Comparison of ENCODE assay signal across 22 cellular contexts in the genomic region with DNA sequence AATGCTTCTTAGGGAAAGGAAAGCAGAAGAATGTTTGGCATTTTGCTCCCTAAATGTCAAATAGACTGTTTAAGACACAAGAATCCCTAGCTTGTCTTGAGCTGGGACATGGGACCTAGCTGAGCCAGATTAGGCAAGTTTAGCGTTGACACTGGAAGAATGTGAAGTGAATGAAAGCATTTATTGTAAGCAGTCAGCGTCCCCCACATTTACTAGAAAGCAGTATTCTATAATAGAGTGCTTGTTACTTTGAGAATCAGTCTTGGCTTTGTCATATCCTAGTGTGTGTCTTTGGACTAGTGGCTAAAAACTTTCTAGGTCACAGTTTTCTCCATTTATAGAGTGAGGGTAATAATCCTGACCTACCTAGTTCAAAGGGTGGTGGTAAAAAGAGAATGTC.
DNase-seq lines count a peak whose midpoint lies in the region; ATAC-seq and TF ChIP-seq lines count a peak whose summit lies in the region.
"Had no signal": no experiment of that assay in that cellular context is flagged by ENCODE, and none has a peak within 500 bp of the region (broad histone marks: within the 10 kb centered on the region; RNA-seq: fewer than 3 reads in every experiment).

No MANE protein-coding gene starts in this region.

- H3K4me1 ChIP-seq in right atrium auricular region: no peaks in the 10 kb centered on the region
- H3K4me1 ChIP-seq: BLaER1 treated with 17β-estradiol and CSF1 and Interleukin-3, amounts not matched to agents 10 nM and 100 nM had no signal

- H3K27ac ChIP-seq in right atrium auricular region: no peak overlapping the region
- H3K27ac ChIP-seq: 22Rv1; BLaER1 treated with 17β-estradiol and CSF1 and Interleukin-3, amounts not matched to agents 10 nM and 100 nM; PC-9; RWPE1 had no signal

- no peak for TF ChIP-seq CTCF in right atrium auricular region (IDR thresholded peaks at IDR 0.05)
- TF ChIP-seq CTCF in omental fat pad (IDR thresholded peaks at IDR 0.05): no peak

- H3K36me3 ChIP-seq in right atrium auricular region: no peaks in the 10 kb centered on the region
- H3K36me3 ChIP-seq: BLaER1 treated with 17β-estradiol and CSF1 and Interleukin-3, amounts not matched to agents 10 nM and 100 nM had no signal

- DNase-seq in Right ventricle myocardium inferior (ENCODE audit: missing footprints) (no peak), right atrium auricular region (ENCODE audit: low spot score) (no peak), left ventricle myocardium superior (no peak), retina (peak; percentile 9), inferior parietal cortex (ENCODE audit: extremely low spot score) (no peak), omental fat pad (ENCODE audit: low spot score) (no peak)
- DNase-seq in effector CD8-positive, alpha-beta T cell (lab: John Stamatoyannopoulos, UW): no peak
- DNase-seq: ACHN; CD4-positive, alpha-beta memory T cell; DMS53; GDM1; NCI-H1105; NCI-H146; NCI-H2029 treated with DMSO at 0.1 percent for 48 hours; NCI-H226; NCI-H510A treated with DMSO at 0.1 percent for 48 hours; NCI-H748 treated with DMSO at 0.1 percent for 48 hours; PC-9 had no signal

- H3K9me3 ChIP-seq in right atrium auricular region: no peaks in the 10 kb centered on the region
- H3K9me3 ChIP-seq: BLaER1 treated with 17β-estradiol and CSF1 and Interleukin-3, amounts not matched to agents 10 nM and 100 nM had no signal

- ATAC-seq in Right ventricle myocardium inferior (peak; percentile 53), left ventricle myocardium superior (peak; percentile 45), HG03175 (IDR thresholded peaks at IDR 0.05; ENCODE audit: unreplicated experiment) (no peak), omental fat pad (ENCODE audit: low FRiP score) (no peak)

- intact Hi-C loops in Right ventricle myocardium inferior (cut with DNase I): no loop called here
- intact Hi-C loops in left ventricle myocardium superior (cut with micrococcal nuclease): no loop called here

- H3K4me3 ChIP-seq in right atrium auricular region: no peak overlapping the region
- H3K4me3 ChIP-seq: BLaER1 treated with 17β-estradiol and CSF1 and Interleukin-3, amounts not matched to agents 10 nM and 100 nM; PC-9 had no signal

- H3K27me3 ChIP-seq in right atrium auricular region: no peaks in the 10 kb centered on the region
- H3K27me3 ChIP-seq: BLaER1 treated with 17β-estradiol and CSF1 and Interleukin-3, amounts not matched to agents 10 nM and 100 nM had no signal

Comparison
In these comparisons a context has a peak if more than half of its experiments do, and no peak if none do; other contexts are left out.
1. ATAC-seq: peak in Right ventricle myocardium inferior (single experiment) and left ventricle myocardium superior (single experiment); none in HG03175 (single experiment) and omental fat pad (single experiment).